In the genomic region with DNA sequence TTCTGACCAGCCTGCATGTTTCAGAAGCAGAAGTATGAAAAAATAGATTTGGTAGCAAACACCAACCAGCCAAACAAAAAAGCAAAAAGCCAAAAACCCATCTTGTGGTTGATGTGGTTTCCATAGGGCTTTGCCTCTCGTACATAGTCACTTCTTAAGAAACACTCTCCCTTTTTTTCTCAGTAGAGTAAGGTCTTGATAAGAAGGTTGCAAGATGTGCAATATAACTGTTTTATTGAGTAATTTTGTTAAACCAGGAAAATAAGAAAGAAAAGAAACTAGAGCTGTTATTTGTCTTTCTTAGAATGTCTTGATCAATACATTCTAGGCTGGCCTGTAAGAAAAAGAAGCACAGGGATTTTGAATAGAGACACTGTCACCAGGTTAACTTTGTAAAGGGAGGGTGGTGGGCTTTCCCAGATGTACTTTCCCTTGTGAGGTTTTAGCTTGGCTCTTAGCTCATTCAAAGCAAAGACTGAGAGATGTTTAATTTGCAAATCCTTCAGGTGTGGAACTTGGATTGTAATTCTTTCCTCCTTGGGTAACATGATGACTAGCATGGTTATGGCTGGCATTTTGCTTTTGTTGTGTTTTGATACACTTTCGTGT, we compare ENCODE assay signal across 15 cellular contexts. TPM values are rescaled to one million over a fixed set of nuclear protein-coding genes. Genes with fewer than 3 reads are reported as not detected.
DNase-seq lines count a peak whose midpoint lies in the region; ATAC-seq and TF ChIP-seq lines count a peak whose summit lies in the region.
"Had no signal": no experiment of that assay in that cellular context is flagged by ENCODE, and none has a peak within 500 bp of the region (broad histone marks: within the 10 kb centered on the region; RNA-seq: fewer than 3 reads in every experiment).

No MANE protein-coding gene starts in this region.

- peak overlapping the region; percentile 58 for H3K27ac Mint-ChIP-seq in activated T-cell treated with anti-CD3 and anti-CD28 coated beads, Interleukin-2, amount 50 U/mL, for 24 hours

- H3K9me3 Mint-ChIP-seq in activated T-cell treated with anti-CD3 and anti-CD28 coated beads, Interleukin-2, amount 50 U/mL, for 24 hours, result no peaks in the 10 kb centered on the region

- H3K4ac ChIP-seq in neuronal stem cell (ENCODE audit: low read length), result no peak overlapping the region

- H2AK5ac ChIP-seq in neuronal stem cell (ENCODE audit: low read depth, low read length), result no peak overlapping the region

- no peak overlapping the region for H2AFZ ChIP-seq in neuronal stem cell (ENCODE audit: low read length)
- H2AFZ ChIP-seq: parathyroid adenoma had no signal

- H2BK5ac ChIP-seq in neuronal stem cell (ENCODE audit: low read length), result no peak overlapping the region

- no peak overlapping the region for H4K91ac ChIP-seq in neuronal stem cell (ENCODE audit: low read depth, low read length, poor library complexity)

- peaks cover 5 to 8% of the 10 kb centered on the region in 2 donors for H3K4me1 ChIP-seq in neuronal stem cell (ENCODE audit: control insufficient read depth in 2 of 2, insufficient read depth in 1 of 2, low read depth in 1 of 2, low read length in 2 of 2)

- ATAC-seq in stimulated activated naive CD8-positive, alpha-beta T cell treated with anti-CD3 and anti-CD28 coated beads, Interleukin-15, Interleukin-2, amounts not matched to agents 100 U/mL and 50 U/mL, for 24 hours, result peak; percentile 80
- ATAC-seq: foreskin keratinocyte had no signal

- H3K4me3 ChIP-seq in fibroblast of the aortic adventitia (ENCODE audit: low read depth, low read length) (no peak overlapping the region), neuronal stem cell (ENCODE audit: low read length in 2 of 2) (no peak overlapping the region)
- H3K4me3 ChIP-seq: testis had no signal

- H3K36me3 ChIP-seq in neuronal stem cell (replicated peaks in 1 of 2; ENCODE audit: control insufficient read depth in 2 of 2, insufficient read depth in 2 of 2, low read length in 2 of 2), result no peaks in the 10 kb centered on the region

- H3K23ac ChIP-seq in neuronal stem cell (ENCODE audit: low read depth, low read length, poor library complexity), result no peak overlapping the region

- H2BK15ac ChIP-seq in neuronal stem cell (ENCODE audit: low read length), result no peak overlapping the region

- WGBS in neuronal stem cell (ENCODE audit: extremely low coverage in 2 of 2, insufficient read length in 2 of 2, insufficient replicate concordance in 1 of 2), 2 donors, result no CpG with 5 or more reads among the region's 2 CpGs

- no peak overlapping the region for H2BK12ac ChIP-seq in neuronal stem cell (ENCODE audit: low read length)

- no peak overlapping the region for H3K4me2 ChIP-seq in neuronal stem cell (ENCODE audit: insufficient read depth, low read length, poor library complexity, severe bottlenecking)
- H3K4me2 ChIP-seq: SK-N-SH had no signal

- no peaks in the 10 kb centered on the region for H3K27me3 ChIP-seq in neuronal stem cell (ENCODE audit: control insufficient read depth in 3 of 3, insufficient read depth in 3 of 3, low read depth in 1 of 3, low read length in 3 of 3)
- H3K27me3 ChIP-seq: foreskin keratinocyte, testis had no signal

- DNase-seq in activated T-cell treated with anti-CD3 and anti-CD28 coated beads, Interleukin-2, amount 50 U/mL, for 24 hours, result no peak
- DNase-seq in activated T-cell treated with anti-CD3 and anti-CD28 coated beads, Interleukin-2, amount 50 U/mL, for 48 hours, result no peak
- DNase-seq in OCI-M1 (lab: John Stamatoyannopoulos, UW) (peak; percentile 89), fibroblast of the aortic adventitia (ENCODE audit: low read depth) (peak; percentile 52), neuronal stem cell (ENCODE audit: low spot score) (no peak), DMS153 (lab: John Stamatoyannopoulos, UW) (no peak)
- DNase-seq in stimulated activated naive CD8-positive, alpha-beta T cell treated with anti-CD3 and anti-CD28 coated beads, Interleukin-15, Interleukin-2, amounts not matched to agents 100 U/mL and 50 U/mL, for 24 hours, result no peak
- DNase-seq in stimulated activated CD4-positive, alpha-beta T cell treated with anti-CD3 and anti-CD28 coated beads, Interleukin-4, amount 100 ng/mL, for 24 hours, result no peak
- DNase-seq: effector CD4-positive, alpha-beta T cell; foreskin keratinocyte; mesendoderm; testis had no signal

- no peak overlapping the region for H3K14ac ChIP-seq in neuronal stem cell (ENCODE audit: low read length)

- H3K9me3 ChIP-seq in neuronal stem cell (replicated peaks in 1 of 2; ENCODE audit: control insufficient read depth in 2 of 2, insufficient read depth in 1 of 2, low read depth in 1 of 2, low read length in 2 of 2), result no peaks in the 10 kb centered on the region
- H3K9me3 ChIP-seq: SK-N-SH, testis had no signal

- H3K36me3 Mint-ChIP-seq in activated T-cell treated with anti-CD3 and anti-CD28 coated beads, Interleukin-2, amount 50 U/mL, for 24 hours (ENCODE audit: low read depth), result no peaks in the 10 kb centered on the region

- H3K27ac ChIP-seq in neuronal stem cell (replicated peaks; ENCODE audit: low read length), result no peak overlapping the region
- H3K27ac ChIP-seq: foreskin keratinocyte, parathyroid adenoma, testis, VCaP had no signal

- H3K4me3 Mint-ChIP-seq in activated T-cell treated with anti-CD3 and anti-CD28 coated beads, Interleukin-2, amount 50 U/mL, for 24 hours, result no peak overlapping the region

- no peak for TF ChIP-seq CTCF in fibroblast of the aortic adventitia (IDR thresholded peaks at IDR 0.05; ENCODE audit: insufficient read depth, low read length)

- H3K79me1 ChIP-seq in neuronal stem cell (ENCODE audit: low read depth, low read length), result no peaks in the 10 kb centered on the region

- no peak overlapping the region for H4K8ac ChIP-seq in neuronal stem cell (ENCODE audit: low read depth, low read length)

- H3K27me3 Mint-ChIP-seq in activated T-cell treated with anti-CD3 and anti-CD28 coated beads, Interleukin-2, amount 50 U/mL, for 24 hours, result peaks cover 62% of the 10 kb centered on the region

- H3K9ac ChIP-seq in neuronal stem cell (ENCODE audit: low read depth, low read length, poor library complexity), result no peak overlapping the region
- H3K9ac ChIP-seq: parathyroid adenoma, SK-N-SH had no signal

- H3K18ac ChIP-seq in neuronal stem cell (ENCODE audit: low read length), result no peak overlapping the region

- peaks cover 35% of the 10 kb centered on the region for H3K4me1 Mint-ChIP-seq in activated T-cell treated with anti-CD3 and anti-CD28 coated beads, Interleukin-2, amount 50 U/mL, for 24 hours (ENCODE audit: low read depth)

- no peak overlapping the region for H2BK120ac ChIP-seq in neuronal stem cell (ENCODE audit: low read depth, low read length)

RNA-seq across cellular contexts. Expression of gene AKAP12, which starts 49.7 kb away (rescaled TPM):
- total RNA-seq in fibroblast of the aortic adventitia (ENCODE audit: low replicate concordance), result 196 and 349 TPM in 2 replicates
- polyA plus RNA-seq in neuronal stem cell (2013, experiment 1 of 2), result 25.6 TPM
- polyA plus RNA-seq in neuronal stem cell (2013, experiment 2 of 2), result 25.6 TPM

Comparison
In these comparisons a context has a peak if more than half of its experiments do, and no peak if none do; other contexts are left out.
1. DNase-seq: peak in OCI-M1 (single experiment) and fibroblast of the aortic adventitia (single experiment); none in activated T-cell treated with anti-CD3 and anti-CD28 coated beads, Interleukin-2, amount 50 U/mL, for 24 hours (single experiment), activated T-cell treated with anti-CD3 and anti-CD28 coated beads, Interleukin-2, amount 50 U/mL, for 48 hours (0 of 2), stimulated activated naive CD8-positive, alpha-beta T cell treated with anti-CD3 and anti-CD28 coated beads, Interleukin-15, Interleukin-2, amounts not matched to agents 100 U/mL and 50 U/mL, for 24 hours (single experiment), neuronal stem cell (single experiment), stimulated activated CD4-positive, alpha-beta T cell treated with anti-CD3 and anti-CD28 coated beads, Interleukin-4, amount 100 ng/mL, for 24 hours (single experiment) and DMS153 (single experiment).